In genomic region chr6:110529355-110529754, GRCh38 we compare ENCODE assay signal across 12 cellular contexts. TPM values are rescaled to one million over a fixed set of nuclear protein-coding genes. Genes with fewer than 3 reads are reported as not detected.
A peak's percentile ranks its signal among the peaks of the same experiment; 100 is the strongest.
DNase-seq lines count a peak whose midpoint lies in the region; ATAC-seq and TF ChIP-seq lines count a peak whose summit lies in the region.
"Had no signal": no experiment of that assay in that cellular context is flagged by ENCODE, and none has a peak within 500 bp of the region (broad histone marks: within the 10 kb centered on the region; RNA-seq: fewer than 3 reads in every experiment).

No MANE protein-coding gene starts in this region.

- no peak for DNase-seq in activated naive CD4-positive, alpha-beta T cell treated with Interleukin-2 at 50 U/mL for 16 hours
- peak in 1 of 2 experiments; percentile 43 for DNase-seq in SJSA1 (ENCODE audit: low read depth in 1 of 2, low spot score in 2 of 2)
- DNase-seq in fibroblast of the aortic adventitia (ENCODE audit: low read depth) = peak; percentile 25
- DNase-seq in upper lobe of right lung = no peak
- DNase-seq in right atrium auricular region (ENCODE audit: low spot score) = no peak
- DNase-seq: activated CD4-positive, alpha-beta T cell treated with anti-CD3 and anti-CD28 coated beads, Interleukin-2, amount 10 ng/mL, durations not matched to agents 7 days and 5 days; C1 segment of cervical spinal cord; NCI-H774 had no signal

- H3K27ac ChIP-seq in SJSA1 = peak overlapping the region; percentile 70
- no peak overlapping the region for H3K27ac ChIP-seq in upper lobe of right lung
- no peak overlapping the region for H3K27ac ChIP-seq in right atrium auricular region

- H3K9me3 ChIP-seq in SJSA1 (replicated peaks) = no peaks in the 10 kb centered on the region
- H3K9me3 ChIP-seq in upper lobe of right lung = no peaks in the 10 kb centered on the region
- H3K9me3 ChIP-seq in right atrium auricular region = no peaks in the 10 kb centered on the region

- ATAC-seq in upper lobe of right lung = peak; percentile 41
- ATAC-seq in HG03175 (IDR thresholded peaks at IDR 0.05; ENCODE audit: unreplicated experiment) = no peak
- no peak for ATAC-seq in GM19397 (IDR thresholded peaks at IDR 0.05; ENCODE audit: unreplicated experiment)

- H3K4me1 Mint-ChIP-seq in activated naive CD4-positive, alpha-beta T cell treated with anti-CD3 and anti-CD28 coated beads, Interleukin-2, amount 50 U/mL, for 24 hours = no peaks in the 10 kb centered on the region

- no peaks in the 10 kb centered on the region for H3K36me3 Mint-ChIP-seq in activated naive CD4-positive, alpha-beta T cell treated with anti-CD3 and anti-CD28 coated beads, Interleukin-2, amount 50 U/mL, for 24 hours

- H3K4me1 ChIP-seq in SJSA1 (replicated peaks) = peaks cover 67% of the 10 kb centered on the region
- H3K4me1 ChIP-seq in upper lobe of right lung = no peaks in the 10 kb centered on the region
- peaks cover 0 to 7% of the 10 kb centered on the region in 2 donors for H3K4me1 ChIP-seq in right atrium auricular region

- no peaks in the 10 kb centered on the region for H3K9me3 Mint-ChIP-seq in activated naive CD4-positive, alpha-beta T cell treated with anti-CD3 and anti-CD28 coated beads, Interleukin-2, amount 50 U/mL, for 24 hours
- H3K9me3 Mint-ChIP-seq: activated CD4-positive, alpha-beta T cell treated with anti-CD3 and anti-CD28 coated beads, Interleukin-2, amount 10 ng/mL, durations not matched to agents 7 days and 5 days had no signal

- H3K4me3 ChIP-seq in SJSA1 (no peak overlapping the region), fibroblast of the aortic adventitia (ENCODE audit: low read depth, low read length) (no peak overlapping the region), upper lobe of right lung (no peak overlapping the region), right atrium auricular region (no peak overlapping the region)

- peak overlapping the region; percentile 61 for H3K27ac Mint-ChIP-seq in activated naive CD4-positive, alpha-beta T cell treated with anti-CD3 and anti-CD28 coated beads, Interleukin-2, amount 50 U/mL, for 24 hours
- H3K27ac Mint-ChIP-seq: activated CD4-positive, alpha-beta T cell treated with anti-CD3 and anti-CD28 coated beads, Interleukin-2, amount 10 ng/mL, durations not matched to agents 7 days and 5 days; progenitor cell of endocrine pancreas had no signal

- H3K27me3 ChIP-seq in SJSA1 (replicated peaks) (no peaks in the 10 kb centered on the region), upper lobe of right lung (no peaks in the 10 kb centered on the region), right atrium auricular region (no peaks in the 10 kb centered on the region)

- H3K36me3 ChIP-seq in SJSA1 = peaks cover 8% of the 10 kb centered on the region
- no peaks in the 10 kb centered on the region for H3K36me3 ChIP-seq in upper lobe of right lung
- no peaks in the 10 kb centered on the region for H3K36me3 ChIP-seq in right atrium auricular region

- intact Hi-C loops in upper lobe of right lung (cut with DNase I) = loop anchor here (5.0 kb wide), 1 partner anchor 423 kb away; no protein-coding TSS in a partner anchor

- no peak overlapping the region for H3K4me3 Mint-ChIP-seq in activated naive CD4-positive, alpha-beta T cell treated with anti-CD3 and anti-CD28 coated beads, Interleukin-2, amount 50 U/mL, for 24 hours
- H3K4me3 Mint-ChIP-seq: activated CD4-positive, alpha-beta T cell treated with anti-CD3 and anti-CD28 coated beads, Interleukin-2, amount 10 ng/mL, durations not matched to agents 7 days and 5 days had no signal

- TF ChIP-seq CTCF in fibroblast of the aortic adventitia (IDR thresholded peaks at IDR 0.05; ENCODE audit: insufficient read depth, low read length) (no peak), upper lobe of right lung (IDR thresholded peaks at IDR 0.05) (no peak), right atrium auricular region (IDR thresholded peaks at IDR 0.05) (no peak)

- H3K27me3 Mint-ChIP-seq in activated naive CD4-positive, alpha-beta T cell treated with anti-CD3 and anti-CD28 coated beads, Interleukin-2, amount 50 U/mL, for 24 hours = peaks cover 6% of the 10 kb centered on the region
- H3K27me3 Mint-ChIP-seq: activated CD4-positive, alpha-beta T cell treated with anti-CD3 and anti-CD28 coated beads, Interleukin-2, amount 10 ng/mL, durations not matched to agents 7 days and 5 days had no signal

RNA-seq across cellular contexts. Expression of gene SLC22A16, which starts 52.9 kb away (rescaled TPM):
- total RNA-seq in SJSA1 (2014; rRNA removed; shearing (Covaris generic)) = not detected in 2 replicates
- total RNA-seq in fibroblast of the aortic adventitia (ENCODE audit: low replicate concordance) (0.09 TPM in 1 of 2 replicates, not detected in the other), upper lobe of right lung (0.87 TPM), right atrium auricular region (not detected)
- total RNA-seq: activated CD4-positive, alpha-beta T cell treated with anti-CD3 and anti-CD28 coated beads, Interleukin-2, amount 10 ng/mL, durations not matched to agents 7 days and 5 days; progenitor cell of endocrine pancreas had no signal
